7 cellular contexts compared by ENCODE assay signal in genomic region chr17:42248351-42249179, GRCh38. TPM values are rescaled to one million over a fixed set of nuclear protein-coding genes. Genes with fewer than 3 reads are reported as not detected.
A peak's percentile ranks its signal among the peaks of the same experiment; 100 is the strongest.
DNase-seq lines count a peak whose midpoint lies in the region; ATAC-seq and TF ChIP-seq lines count a peak whose summit lies in the region.

No MANE protein-coding gene starts in this region.

- no peaks in the 10 kb centered on the region for H3K27me3 ChIP-seq in tibial artery

- H3K4me3 ChIP-seq in tibial artery = peak overlapping the region; percentile 26

- H3K9me3 ChIP-seq in tibial artery = no peaks in the 10 kb centered on the region

- DNase-seq in activated naive CD4-positive, alpha-beta T cell (lab: John Stamatoyannopoulos, UW) = peak; percentile 12 to 70 (median 43)
- DNase-seq in glomerular endothelial cell (ENCODE audit: extremely low read depth, low read depth, low spot score) (peak; percentile 85), posterior cingulate gyrus (peak; percentile 47 to 96 (median 79)), tibial artery (peak; percentile 89 to 91)

- ATAC-seq in GM18868 (IDR thresholded peaks at IDR 0.05; ENCODE audit: unreplicated experiment) (peak; percentile 72), HG03354 (IDR thresholded peaks at IDR 0.05; ENCODE audit: poor library complexity, severe bottlenecking, unreplicated experiment) (peak; percentile 79)

- H3K27ac ChIP-seq in tibial artery = peak overlapping the region; percentile 80 to 84

- H3K36me3 ChIP-seq in tibial artery = no peaks in the 10 kb centered on the region

- intact Hi-C loops in posterior cingulate gyrus (cut with DNase I) (no loop called here), tibial artery (cut with DNase I; ENCODE audit: low total_unique reads) (no loop called here)

- peak; percentile 49 for TF ChIP-seq POLR2A in Raji (IDR thresholded peaks at IDR 0.05; ENCODE audit: insufficient read depth, low read depth, low read length)

- peaks cover 0 to 46% (median 31%) of the 10 kb centered on the region in 4 donors for H3K4me1 ChIP-seq in tibial artery

- no peak for TF ChIP-seq CTCF in tibial artery (IDR thresholded peaks at IDR 0.05)

RNA-seq across cellular contexts. Expression of gene STAT5B, which starts 27.6 kb away (rescaled TPM):
- total RNA-seq in glomerular endothelial cell = 31.0 and 48.5 TPM in 2 replicates

RNA-seq across cellular contexts. Expression of gene STAT5A, which starts 39.7 kb away (rescaled TPM):
- 14.6 and 21.9 TPM in 2 replicates for total RNA-seq in glomerular endothelial cell

RNA-seq across cellular contexts. Expression of gene GHDC, which starts 54.3 kb away (rescaled TPM):
- 13.7 and 14.3 TPM in 2 replicates for total RNA-seq in glomerular endothelial cell

Comparison
In these comparisons a context has a peak if more than half of its experiments do, and no peak if none do; other contexts are left out.
1. Peak in every context shown above with its lines: DNase-seq, ATAC-seq, H3K4me3 ChIP-seq and H3K27ac ChIP-seq.